In the genomic region with DNA sequence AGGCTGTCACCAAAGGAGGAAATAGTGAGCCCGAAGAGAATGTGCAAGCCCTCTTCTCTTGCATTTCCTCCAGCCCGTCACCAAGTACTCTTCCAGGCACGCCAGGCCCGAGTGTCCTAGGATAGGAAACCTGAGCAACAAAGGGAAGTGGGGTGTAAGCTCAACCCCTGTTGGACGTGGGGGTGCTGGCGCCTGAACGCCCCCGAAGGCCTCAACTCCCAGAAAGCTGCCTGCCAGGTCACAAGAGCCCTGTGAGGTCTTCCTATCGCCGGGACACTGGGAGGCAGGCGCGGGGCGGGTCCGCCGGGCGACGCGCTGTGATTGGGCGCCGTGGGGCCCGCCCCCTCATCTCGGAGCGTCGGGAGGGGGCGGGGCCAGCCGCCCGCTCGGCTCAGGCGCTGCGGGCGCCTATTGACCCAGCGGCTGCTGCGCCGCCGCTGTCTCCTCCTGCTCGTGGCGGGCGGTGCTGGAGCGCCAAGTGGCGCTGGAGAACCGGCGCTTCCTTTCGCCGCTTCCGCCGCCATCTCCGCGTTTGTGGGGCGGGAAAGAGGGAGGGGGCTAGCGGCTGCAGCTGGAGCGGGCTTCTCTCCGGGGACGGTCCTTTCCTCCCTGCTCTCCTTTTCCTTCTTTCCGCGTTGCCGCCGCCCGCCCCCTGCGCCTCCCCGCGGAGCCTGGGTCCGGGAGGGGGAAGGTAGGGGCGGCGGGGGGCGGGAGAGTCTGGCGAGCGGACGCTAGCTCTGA, we compare ENCODE assay signal across 8 cellular contexts. TPM values are rescaled to one million over a fixed set of nuclear protein-coding genes. Genes with fewer than 3 reads are reported as not detected.
DNase-seq lines count a peak whose midpoint lies in the region; ATAC-seq and TF ChIP-seq lines count a peak whose summit lies in the region.

No MANE protein-coding gene starts in this region.

- H3K36me3 Mint-ChIP-seq in Calu3 (ENCODE audit: insufficient read depth, unreplicated experiment) = peaks cover 35% of the 10 kb centered on the region
- no peaks in the 10 kb centered on the region for H3K36me3 Mint-ChIP-seq in endodermal cell (ENCODE audit: low read depth)

- no peaks in the 10 kb centered on the region for H3K36me3 ChIP-seq in NT2/D1 (ENCODE audit: insufficient read depth, insufficient read length, low read length)
- no peaks in the 10 kb centered on the region for H3K36me3 ChIP-seq in endodermal cell (ENCODE audit: control insufficient read depth, insufficient read depth, low read length)

- intact Hi-C loops in Calu3 (cut with micrococcal nuclease; ENCODE audit: unreplicated experiment) = loop anchor here (1.0 to 10.0 kb wide), 5 partner anchors 204 to 1167 kb away; no protein-coding TSS in a partner anchor

- H3K9me3 Mint-ChIP-seq in Calu3 (ENCODE audit: low read depth, unreplicated experiment) = no peaks in the 10 kb centered on the region
- peaks cover 14% of the 10 kb centered on the region for H3K9me3 Mint-ChIP-seq in endodermal cell

- DNase-seq in Calu3 = peak; percentile 92
- DNase-seq in HT1080 (ENCODE audit: low read depth) = peak; percentile 92
- peak; percentile 80 for DNase-seq in NT2/D1 (ENCODE audit: low read depth, low spot score)
- peak; percentile 26 for DNase-seq in activated CD8-positive, alpha-beta memory T cell treated with anti-CD3 and anti-CD28 coated beads, Interleukin-2, amount 50 U/mL, for 24 hours (ENCODE audit: extremely low read depth)
- peak; percentile 94 for DNase-seq in endodermal cell
- DNase-seq in midbrain (lab: John Stamatoyannopoulos, UW) = peak; percentile 90
- DNase-seq in stimulated activated CD8-positive, alpha-beta memory T cell treated with anti-CD3 and anti-CD28 coated beads, Interleukin-2, amount 100 ng/mL, for 48 hours (ENCODE audit: low read depth in 2 of 2) = peak; percentile 61 to 67

- H3K27ac ChIP-seq in endodermal cell (ENCODE audit: low read depth, low read length) = peak overlapping the region; percentile 93

- no peaks in the 10 kb centered on the region for H3K9me3 ChIP-seq in NT2/D1 (ENCODE audit: insufficient read depth, low read length)
- peaks cover 18% of the 10 kb centered on the region for H3K9me3 ChIP-seq in endodermal cell (ENCODE audit: control insufficient read depth, low read length)

- H3K4me3 ChIP-seq in NT2/D1 (ENCODE audit: insufficient read length, low read depth) = peak overlapping the region; percentile 86
- H3K4me3 ChIP-seq in endodermal cell (ENCODE audit: low read length) = peak overlapping the region; percentile 92

- no TSS peak for BruUV-seq in Calu3 (replicated peaks; lab: Mats Ljungman, UMichigan)

- no peaks in the 10 kb centered on the region for H3K27me3 Mint-ChIP-seq in Calu3 (ENCODE audit: unreplicated experiment)
- peaks cover 12% of the 10 kb centered on the region for H3K27me3 Mint-ChIP-seq in endodermal cell (ENCODE audit: insufficient read depth)

- TF ChIP-seq CTCF in Calu3 (IDR thresholded peaks at IDR 0.05; ENCODE audit: unreplicated experiment) (no peak), endodermal cell (conservative IDR thresholded peaks at IDR 0.05) (no peak)

- H3K4me1 Mint-ChIP-seq in Calu3 (ENCODE audit: low read depth, unreplicated experiment) (peaks cover 35% of the 10 kb centered on the region), endodermal cell (peaks cover 34% of the 10 kb centered on the region)

- WGBS in endodermal cell (ENCODE audit: insufficient coverage in 1 of 2, insufficient read length in 1 of 2), 2 experiments = 3 to 13% methylated on average over 14 to 66 of the region's 68 CpGs

- H3K4me1 ChIP-seq in NT2/D1 (ENCODE audit: insufficient read depth, insufficient read length) = peaks cover 2% of the 10 kb centered on the region
- H3K4me1 ChIP-seq in endodermal cell (ENCODE audit: control insufficient read depth, insufficient read depth, low read length) = no peaks in the 10 kb centered on the region

- H3K27ac Mint-ChIP-seq in Calu3 (ENCODE audit: unreplicated experiment) (peak overlapping the region; percentile 97), endodermal cell (peak overlapping the region; percentile 99)

- no peaks in the 10 kb centered on the region for H3K27me3 ChIP-seq in NT2/D1 (ENCODE audit: insufficient read depth, insufficient read length)
- no peaks in the 10 kb centered on the region for H3K27me3 ChIP-seq in endodermal cell (ENCODE audit: control insufficient read depth, insufficient read depth, low read length, poor library complexity, severe bottlenecking)

- H3K4me3 Mint-ChIP-seq in Calu3 (ENCODE audit: low read depth, unreplicated experiment) (peak overlapping the region; percentile 96), endodermal cell (peak overlapping the region; percentile 80)

- H3K9ac ChIP-seq in NT2/D1 (ENCODE audit: insufficient read length, low read depth) (peak overlapping the region; percentile 92), endodermal cell (ENCODE audit: extremely low read depth, low read length, poor library complexity, severe bottlenecking) (peak overlapping the region; percentile 62)

- ATAC-seq in GM21367 (IDR thresholded peaks at IDR 0.05; ENCODE audit: unreplicated experiment) = peak; percentile 74

- CTCF ChIA-PET in Calu3 (lab: Charles Lee) = interaction anchor here (0.5 to 1.9 kb wide), 10 partner anchors 8 to 1033 kb away, joined by 3 to 8 read pairs (median 4); no protein-coding TSS in a partner anchor

RNA-seq across cellular contexts. Expression of a gene that starts 0.6 kb away (rescaled TPM):
- total RNA-seq in Calu3 (2022) (65.8 and 76.3 TPM in 2 replicates), endodermal cell (10 to 100 TPM; 60.7 to 62.1 TPM)
- total RNA-seq in HT1080 (2014; rRNA removed; shearing (Covaris generic)) = 24.8 and 26.4 TPM in 2 replicates
- polyA plus RNA-seq in HT1080 (2015; cell fraction: cytosol; rRNA removed) = 24.0 and 34.2 TPM in 2 replicates
- polyA plus RNA-seq in HT1080 (2015; cell fraction: nucleus; rRNA removed) = 104 and 121 TPM in 2 replicates
- 38.4 TPM for polyA plus RNA-seq in endodermal cell (2013, experiment 1 of 2)
- polyA plus RNA-seq in endodermal cell (2013, experiment 2 of 2) = 39.0 TPM

Comparison
In these comparisons a context has a peak if more than half of its experiments do, and no peak if none do; other contexts are left out.
1. Peak in every context shown above with its lines: DNase-seq, ATAC-seq, H3K4me3 ChIP-seq and H3K27ac ChIP-seq.
2. DNase-seq: peak in every context shown above with its lines; median percentile 94 in endodermal cell; 92 in Calu3; 92 in HT1080; 90 in midbrain; 80 in NT2/D1; 64 in stimulated activated CD8-positive, alpha-beta memory T cell treated with anti-CD3 and anti-CD28 coated beads, Interleukin-2, amount 100 ng/mL, for 48 hours; 26 in activated CD8-positive, alpha-beta memory T cell treated with anti-CD3 and anti-CD28 coated beads, Interleukin-2, amount 50 U/mL, for 24 hours.